In the genomic region with DNA sequence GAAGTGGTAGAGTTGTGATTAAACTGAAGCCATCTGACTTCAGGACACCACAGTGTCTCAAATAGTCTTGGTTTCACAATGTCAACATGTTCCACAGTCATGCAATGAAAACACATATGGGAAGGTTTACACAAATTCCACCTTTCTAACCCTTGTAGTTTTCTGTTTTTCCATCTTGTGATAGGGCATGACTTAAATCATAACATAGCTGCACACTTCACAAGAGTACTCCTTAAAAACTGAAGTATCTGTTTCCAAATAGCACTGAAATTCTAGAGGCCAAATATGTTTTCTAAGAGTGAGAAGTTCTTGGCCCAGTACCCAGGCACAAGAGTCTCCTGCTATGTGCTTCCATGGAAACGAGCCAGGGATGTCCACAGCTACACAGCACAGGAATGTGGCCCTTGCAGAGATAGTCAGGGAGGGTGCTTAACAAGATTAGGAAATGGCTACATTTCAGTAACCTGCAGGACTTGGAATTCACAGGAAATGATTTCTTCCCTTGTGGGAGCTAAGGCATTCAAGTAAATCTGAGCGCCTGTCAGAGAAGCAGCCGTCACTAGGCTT, we compare ENCODE assay signal across 9 cellular contexts.
DNase-seq lines count a peak whose midpoint lies in the region; ATAC-seq, FAIRE-seq and TF ChIP-seq lines count a peak whose summit lies in the region.
"Had no signal": no experiment of that assay in that cellular context is flagged by ENCODE, and none has a peak within 500 bp of the region (broad histone marks: within the 10 kb centered on the region; RNA-seq: fewer than 3 reads in every experiment).

No MANE protein-coding gene starts in this region.

- intact Hi-C loops in Caco-2 (cut with micrococcal nuclease; ENCODE audit: unreplicated experiment), result no loop called here
- intact Hi-C loops in ovary (cut with DNase I), result no loop called here
- intact Hi-C loops in kidney (cut with DNase I), result no loop called here

- no TSS peak for BruUV-seq in Caco-2 (replicated peaks; lab: Mats Ljungman, UMichigan)

- DNase-seq in Caco-2, result peak; percentile 47 to 66
- no peak for DNase-seq in RWPE2 (ENCODE audit: low spot score)
- peak; percentile 49 to 85 (median 75) for DNase-seq in ovary
- DNase-seq in kidney, result no peak
- no peak for DNase-seq in NCI-H187 (lab: John Stamatoyannopoulos, UW)
- no peak for DNase-seq in activated CD4-positive, alpha-beta T cell treated with anti-CD3 and anti-CD28 coated beads, Interleukin-2, amount 50 U/mL, for 1 hour
- DNase-seq in effector CD8-positive, alpha-beta T cell (lab: John Stamatoyannopoulos, UW), result no peak

- no peak for FAIRE-seq in kidney (lab: Jason Lieb, UNC)

- no peaks in the 10 kb centered on the region for H3K36me3 ChIP-seq in Caco-2 (ENCODE audit: control insufficient read depth, insufficient read depth, low read length)
- no peaks in the 10 kb centered on the region for H3K36me3 ChIP-seq in RWPE2 (ENCODE audit: low read depth)
- H3K36me3 ChIP-seq in gastroesophageal sphincter, result no peaks in the 10 kb centered on the region
- H3K36me3 ChIP-seq in ovary, result no peaks in the 10 kb centered on the region
- H3K36me3 ChIP-seq in kidney (ENCODE audit: control insufficient read depth in 1 of 2, insufficient read depth in 2 of 2, low read length in 2 of 2), result no peaks in the 10 kb centered on the region
- H3K36me3 ChIP-seq: vagina had no signal

- TF ChIP-seq POLR2A in gastroesophageal sphincter (IDR thresholded peaks at IDR 0.05) (no peak), ovary (IDR thresholded peaks at IDR 0.05) (no peak)

- H3K9me3 ChIP-seq in Caco-2 (no peaks in the 10 kb centered on the region), RWPE2 (ENCODE audit: severe bottlenecking) (no peaks in the 10 kb centered on the region), gastroesophageal sphincter (no peaks in the 10 kb centered on the region), ovary (no peaks in the 10 kb centered on the region), kidney (ENCODE audit: control insufficient read depth in 1 of 2, low read length in 2 of 2) (no peaks in the 10 kb centered on the region)
- H3K9me3 ChIP-seq: vagina had no signal

- CTCF ChIA-PET in Caco-2 (lab: Charles Lee), result no interaction called here

- H3K36me3 Mint-ChIP-seq in Caco-2 (ENCODE audit: insufficient read depth, unreplicated experiment), result no peaks in the 10 kb centered on the region

- H3K9ac ChIP-seq in kidney (ENCODE audit: low read length in 2 of 2), result no peak overlapping the region

- H3K4me3 ChIP-seq in Caco-2 (ENCODE audit: low read depth, low read length) (no peak overlapping the region), RWPE2 (ENCODE audit: severe bottlenecking) (no peak overlapping the region), gastroesophageal sphincter (no peak overlapping the region), ovary (no peak overlapping the region), kidney (ENCODE audit: low read length in 2 of 2) (no peak overlapping the region)
- H3K4me3 ChIP-seq: vagina had no signal

- ATAC-seq in RWPE2 (ENCODE audit: low read depth) (peak; percentile 76), gastroesophageal sphincter (peak; percentile 96)

- H3K27ac Mint-ChIP-seq in Caco-2 (ENCODE audit: unreplicated experiment), result no peak overlapping the region

- H3K4me1 ChIP-seq in Caco-2 (peaks cover 8% of the 10 kb centered on the region; the same call in 1 of the 2 replicates), RWPE2 (ENCODE audit: insufficient read depth, poor library complexity, severe bottlenecking) (no peaks in the 10 kb centered on the region), gastroesophageal sphincter (peaks cover 0 to 17% (median 0%) of the 10 kb centered on the region in 3 donors), ovary (ENCODE audit: insufficient read depth) (peaks cover 8% of the 10 kb centered on the region), kidney (ENCODE audit: control insufficient read depth in 1 of 2, insufficient read depth in 1 of 2, low read depth in 1 of 2, low read length in 2 of 2) (peaks cover 3 to 6% of the 10 kb centered on the region in 2 donors)

- WGBS in gastroesophageal sphincter (ENCODE audit: low coverage in 1 of 2), 2 donors, result 21 to 26% methylated on average over 3 of the region's 3 CpGs
- WGBS in ovary, 3 donors, result 3 to 9% (median 8%) methylated on average over 3 of the region's 3 CpGs

- TF ChIP-seq EP300 in gastroesophageal sphincter (IDR thresholded peaks at IDR 0.05), result no peak
- no peak for TF ChIP-seq EP300 in ovary (IDR thresholded peaks at IDR 0.05)

- no peaks in the 10 kb centered on the region for H3K27me3 Mint-ChIP-seq in Caco-2 (ENCODE audit: insufficient read depth, unreplicated experiment)

- H3K27ac ChIP-seq in RWPE2 (ENCODE audit: poor library complexity, severe bottlenecking) (no peak overlapping the region), gastroesophageal sphincter (peak overlapping the region in 1 of 4 donors; percentile 28), ovary (peak overlapping the region in 1 of 2 donors; percentile 53), kidney (ENCODE audit: low read depth in 2 of 2, low read length in 2 of 2) (peak overlapping the region in 1 of 2 donors; percentile 49)
- H3K27ac ChIP-seq: vagina had no signal

- POLR2A ChIA-PET in Caco-2 (lab: Charles Lee), result no interaction called here

- no peak for TF ChIP-seq CTCF in Caco-2 (IDR thresholded peaks at IDR 0.05; ENCODE audit: insufficient read depth in 1 of 2, low read depth in 1 of 2, low read length in 1 of 2, severe bottlenecking in 1 of 2, unreplicated experiment in 1 of 2)
- TF ChIP-seq CTCF in RWPE2 (IDR thresholded peaks at IDR 0.05; ENCODE audit: poor library complexity, severe bottlenecking), result no peak
- no peak for TF ChIP-seq CTCF in gastroesophageal sphincter (IDR thresholded peaks at IDR 0.05)
- no peak for TF ChIP-seq CTCF in ovary (IDR thresholded peaks at IDR 0.05)
- no peak for TF ChIP-seq CTCF in kidney (IDR thresholded peaks at IDR 0.05; ENCODE audit: borderline replicate concordance, extremely low read depth, insufficient read depth)

- no peaks in the 10 kb centered on the region for H3K27me3 ChIP-seq in Caco-2 (replicated peaks; ENCODE audit: control insufficient read depth, insufficient read depth, low read length)
- no peaks in the 10 kb centered on the region for H3K27me3 ChIP-seq in RWPE2 (ENCODE audit: insufficient read depth, poor library complexity, severe bottlenecking)
- H3K27me3 ChIP-seq in gastroesophageal sphincter, result no peaks in the 10 kb centered on the region
- H3K27me3 ChIP-seq in ovary, result no peaks in the 10 kb centered on the region
- H3K27me3 ChIP-seq: vagina had no signal

- H3K4me1 Mint-ChIP-seq in Caco-2 (ENCODE audit: low read depth, unreplicated experiment), result no peaks in the 10 kb centered on the region

- no peak overlapping the region for H3K4me3 Mint-ChIP-seq in Caco-2 (ENCODE audit: unreplicated experiment)

- peaks cover 9% of the 10 kb centered on the region for H3K9me3 Mint-ChIP-seq in Caco-2 (ENCODE audit: unreplicated experiment)

Comparison
In these comparisons a context has a peak if more than half of its experiments do, and no peak if none do; other contexts are left out.
1. DNase-seq: peak in Caco-2 (2 of 2) and ovary (5 of 5); none in RWPE2 (single experiment), kidney (single experiment), NCI-H187 (0 of 2), activated CD4-positive, alpha-beta T cell treated with anti-CD3 and anti-CD28 coated beads, Interleukin-2, amount 50 U/mL, for 1 hour (single experiment) and effector CD8-positive, alpha-beta T cell (single experiment).